12 cellular contexts compared by ENCODE assay signal in genomic region chr9:101650096-101650495, GRCh38.
DNase-seq lines count a peak whose midpoint lies in the region; ATAC-seq and TF ChIP-seq lines count a peak whose summit lies in the region.
"Had no signal": no experiment of that assay in that cellular context is flagged by ENCODE, and none has a peak within 500 bp of the region (broad histone marks: within the 10 kb centered on the region; RNA-seq: fewer than 3 reads in every experiment).

No MANE protein-coding gene starts in this region.

- ATAC-seq in GM19035 (IDR thresholded peaks at IDR 0.05; ENCODE audit: unreplicated experiment) (peak; percentile 71), GM21717 (IDR thresholded peaks at IDR 0.05; ENCODE audit: unreplicated experiment) (peak; percentile 89), HG03175 (IDR thresholded peaks at IDR 0.05; ENCODE audit: unreplicated experiment) (peak; percentile 80)
- ATAC-seq: gastrocnemius medialis, right cardiac atrium had no signal

- peak; percentile 88 to 92 for DNase-seq in erythroblast (lab: John Stamatoyannopoulos, UW)
- no peak for DNase-seq in KG1 (lab: John Stamatoyannopoulos, UW)
- no peak for DNase-seq in AG08395 (ENCODE audit: low spot score)
- DNase-seq in NCI-H1092 (lab: John Stamatoyannopoulos, UW): no peak
- DNase-seq: amniotic stem cell, gastrocnemius medialis, right cardiac atrium, SJCRH30, T-helper 9 cell had no signal

- TF ChIP-seq POLR2A in erythroblast (IDR thresholded peaks at IDR 0.05; ENCODE audit: low read length): peak; percentile 26

Comparison
In these comparisons a context has a peak if more than half of its experiments do, and no peak if none do; other contexts are left out.
1. DNase-seq: peak in erythroblast (2 of 2); none in KG1 (single experiment), AG08395 (single experiment) and NCI-H1092 (single experiment).
2. Peak in every context shown above with its lines, with median percentiles within 50 percentile points of each other: ATAC-seq.